In the genomic region with DNA sequence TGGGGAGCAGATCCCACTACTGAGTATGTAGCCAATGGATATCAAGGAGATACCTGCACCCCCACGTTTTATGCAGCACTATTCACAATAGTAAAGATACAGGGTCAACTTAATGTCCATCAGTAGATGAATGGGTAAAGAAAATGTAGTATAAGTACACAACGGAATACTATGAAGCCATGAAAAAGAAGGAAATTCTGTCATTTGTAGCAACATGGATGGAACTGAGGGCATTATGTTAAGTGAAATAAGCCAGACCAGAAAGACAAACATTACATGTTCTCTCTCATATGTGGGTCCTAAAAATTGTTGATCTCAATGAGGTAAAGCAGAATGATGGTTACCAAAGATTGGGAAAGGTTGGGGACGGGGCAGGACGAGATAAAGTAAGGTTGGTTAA, we compare ENCODE assay signal across 34 cellular contexts. TPM values are rescaled to one million over a fixed set of nuclear protein-coding genes. Genes with fewer than 3 reads are reported as not detected.
"Had no signal": no experiment of that assay in that cellular context is flagged by ENCODE, and none has a peak within 500 bp of the region (broad histone marks: within the 10 kb centered on the region; RNA-seq: fewer than 3 reads in every experiment).

No MANE protein-coding gene starts in this region.

- H3K27ac Mint-ChIP-seq: stimulated activated effector memory CD8-positive, alpha-beta T cell treated with anti-CD3 and anti-CD28 coated beads, Interleukin-12 subunit alpha, Interleukin-12 subunit beta, amount 100 ng/mL, for 72 hours; stimulated activated memory B cell treated with anti-CD40 and anti-IgM and Interleukin-4, amounts not matched to agents 10 μg/mL and 1 μg/mL and 100 μg/mL, for 72 hours; stimulated activated naive B cell treated with anti-CD40 and anti-IgM and Interleukin-4, amounts not matched to agents 10 μg/mL and 1 μg/mL and 100 μg/mL, for 72 hours; stimulated activated naive CD8-positive, alpha-beta T cell treated with anti-CD3 and anti-CD28 coated beads, Interleukin-15, amount 100 ng/mL, for 72 hours; stimulated activated naive CD8-positive, alpha-beta T cell treated with anti-CD3 and anti-CD28 coated beads, Interleukin-15, Interleukin-2, amounts not matched to agents 100 ng/mL and 50 ng/mL, for 24 hours; type B pancreatic cell had no signal

- H3K9me3 ChIP-seq: stomach, suprapubic skin, testis, thoracic aorta, thyroid gland, tibial artery, tibial nerve, transverse colon, upper lobe of left lung, upper lobe of right lung, uterus, vagina had no signal

- H3K4me3 Mint-ChIP-seq: stimulated activated effector memory CD8-positive, alpha-beta T cell treated with anti-CD3 and anti-CD28 coated beads, Interleukin-12 subunit alpha, Interleukin-12 subunit beta, amount 100 ng/mL, for 72 hours; stimulated activated memory B cell treated with anti-CD40 and anti-IgM and Interleukin-4, amounts not matched to agents 10 μg/mL and 1 μg/mL and 100 μg/mL, for 72 hours; stimulated activated naive B cell treated with anti-CD40 and anti-IgM and Interleukin-4, amounts not matched to agents 10 μg/mL and 1 μg/mL and 100 μg/mL, for 72 hours; stimulated activated naive CD8-positive, alpha-beta T cell treated with anti-CD3 and anti-CD28 coated beads, Interleukin-15, amount 100 ng/mL, for 72 hours; stimulated activated naive CD8-positive, alpha-beta T cell treated with anti-CD3 and anti-CD28 coated beads, Interleukin-15, Interleukin-2, amounts not matched to agents 100 ng/mL and 50 ng/mL, for 24 hours; type B pancreatic cell had no signal

- FAIRE-seq: urothelium cell line had no signal

- H3K36me3 ChIP-seq: stomach, suprapubic skin, thoracic aorta, thyroid gland, tibial artery, tibial nerve, transverse colon, upper lobe of left lung, upper lobe of right lung, uterus, vagina had no signal

- DNase-seq: stimulated activated CD4-positive, alpha-beta T cell treated with anti-CD3 and anti-CD28 coated beads, Interleukin-2, amount 100 ng/mL, for 48 hours; stimulated activated CD4-positive, alpha-beta T cell treated with anti-CD3 and anti-CD28 coated beads, Interleukin-4, amount 100 ng/mL, for 1 hour; stimulated activated CD4-positive, alpha-beta T cell treated with anti-CD3 and anti-CD28 coated beads, Interleukin-4, amount 100 ng/mL, for 24 hours; stimulated activated CD4-positive, alpha-beta T cell treated with anti-CD3 and anti-CD28 coated beads, Interleukin-4, amount 100 ng/mL, for 4 hours; stimulated activated CD8-positive, alpha-beta memory T cell treated with anti-CD3 and anti-CD28 coated beads, Interleukin-4, amount 100 ng/mL, for 48 hours; stimulated activated naive B cell treated with anti-CD40 and anti-IgM and Interleukin-4, amounts not matched to agents 10 μg/mL and 1 μg/mL and 100 μg/mL, for 72 hours; stimulated activated naive CD4-positive, alpha-beta T cell; stimulated activated naive CD4-positive, alpha-beta T cell treated with Interleukin-2 at 50 U/mL for 16 hours; stimulated activated naive CD8-positive, alpha-beta T cell treated with anti-CD3 and anti-CD28 coated beads, Interleukin-15, amount 100 ng/mL, for 72 hours; stimulated activated naive CD8-positive, alpha-beta T cell treated with anti-CD3 and anti-CD28 coated beads, Interleukin-15, Interleukin-2, amounts not matched to agents 100 U/mL and 50 U/mL, for 24 hours; stomach; substantia nigra; testis; thyroid gland; tibial artery; transverse colon; trophoblast cell; upper lobe of left lung; upper lobe of right lung; uterus had no signal

- H3K27me3 Mint-ChIP-seq: stimulated activated memory B cell treated with anti-CD40 and anti-IgM and Interleukin-4, amounts not matched to agents 10 μg/mL and 1 μg/mL and 100 μg/mL, for 72 hours; stimulated activated naive B cell treated with anti-CD40 and anti-IgM and Interleukin-4, amounts not matched to agents 10 μg/mL and 1 μg/mL and 100 μg/mL, for 72 hours; stimulated activated naive CD8-positive, alpha-beta T cell treated with anti-CD3 and anti-CD28 coated beads, Interleukin-15, amount 100 ng/mL, for 72 hours; stimulated activated naive CD8-positive, alpha-beta T cell treated with anti-CD3 and anti-CD28 coated beads, Interleukin-15, Interleukin-2, amounts not matched to agents 100 ng/mL and 50 ng/mL, for 24 hours; type B pancreatic cell had no signal

- H3K36me3 Mint-ChIP-seq: stimulated activated effector memory CD8-positive, alpha-beta T cell treated with anti-CD3 and anti-CD28 coated beads, Interleukin-12 subunit alpha, Interleukin-12 subunit beta, amount 100 ng/mL, for 72 hours; type B pancreatic cell had no signal

- H3K4me1 ChIP-seq: stomach, suprapubic skin, testis, thyroid gland, tibial artery, tibial nerve, transverse colon, upper lobe of left lung, upper lobe of right lung, uterus, vagina had no signal

- H3K27me3 ChIP-seq: stomach, suprapubic skin, testis, thyroid gland, tibial artery, tibial nerve, transverse colon, upper lobe of left lung, upper lobe of right lung, uterus, vagina had no signal

- ATAC-seq: stimulated activated effector memory CD8-positive, alpha-beta T cell treated with anti-CD3 and anti-CD28 coated beads, Interleukin-12 subunit alpha, Interleukin-12 subunit beta, amount 100 ng/mL, for 72 hours; stimulated activated memory B cell treated with anti-CD40 and anti-IgM and Interleukin-4, amounts not matched to agents 10 μg/mL and 1 μg/mL and 100 μg/mL, for 72 hours; stimulated activated naive B cell treated with anti-CD40 and anti-IgM and Interleukin-4, amounts not matched to agents 10 μg/mL and 1 μg/mL and 100 μg/mL, for 72 hours; stimulated activated naive CD8-positive, alpha-beta T cell treated with anti-CD3 and anti-CD28 coated beads, Interleukin-15, amount 100 ng/mL, for 72 hours; stimulated activated naive CD8-positive, alpha-beta T cell treated with anti-CD3 and anti-CD28 coated beads, Interleukin-15, Interleukin-2, amounts not matched to agents 100 U/mL and 50 U/mL, for 24 hours; upper lobe of right lung had no signal

- H3K9me3 Mint-ChIP-seq: stimulated activated effector memory CD8-positive, alpha-beta T cell treated with anti-CD3 and anti-CD28 coated beads, Interleukin-12 subunit alpha, Interleukin-12 subunit beta, amount 100 ng/mL, for 72 hours; stimulated activated naive CD8-positive, alpha-beta T cell treated with anti-CD3 and anti-CD28 coated beads, Interleukin-15, amount 100 ng/mL, for 72 hours; stimulated activated naive CD8-positive, alpha-beta T cell treated with anti-CD3 and anti-CD28 coated beads, Interleukin-15, Interleukin-2, amounts not matched to agents 100 ng/mL and 50 ng/mL, for 24 hours; type B pancreatic cell had no signal

- H3K4me1 Mint-ChIP-seq: stimulated activated effector memory CD8-positive, alpha-beta T cell treated with anti-CD3 and anti-CD28 coated beads, Interleukin-12 subunit alpha, Interleukin-12 subunit beta, amount 100 ng/mL, for 72 hours; stimulated activated memory B cell treated with anti-CD40 and anti-IgM and Interleukin-4, amounts not matched to agents 10 μg/mL and 1 μg/mL and 100 μg/mL, for 72 hours; stimulated activated naive B cell treated with anti-CD40 and anti-IgM and Interleukin-4, amounts not matched to agents 10 μg/mL and 1 μg/mL and 100 μg/mL, for 72 hours; stimulated activated naive CD8-positive, alpha-beta T cell treated with anti-CD3 and anti-CD28 coated beads, Interleukin-15, amount 100 ng/mL, for 72 hours had no signal

- H3K4me3 ChIP-seq: stomach, suprapubic skin, testis, thoracic aorta, thyroid gland, tibial artery, tibial nerve, transverse colon, upper lobe of left lung, upper lobe of right lung, uterus, vagina had no signal

- H3K27ac ChIP-seq: stomach, suprapubic skin, testis, thoracic aorta, thyroid gland, tibial artery, tibial nerve, transverse colon, upper lobe of left lung, upper lobe of right lung, uterus, vagina had no signal

RNA-seq across cellular contexts. Expression of gene PP2D1, which starts 14.6 kb away (rescaled TPM):
- total RNA-seq: stomach, subcutaneous adipose tissue, suprapubic skin, temporal lobe, thoracic aorta, thyroid gland, tibial nerve, transverse colon, upper lobe of left lung, upper lobe of right lung, ureter, urinary bladder, uterus, vagina had no signal
- polyA plus RNA-seq: stomach, thymus, urinary bladder had no signal
